20 cellular contexts compared by ENCODE assay signal in genomic region chr10:15864419-15864818, GRCh38. TPM values are rescaled to one million over a fixed set of nuclear protein-coding genes. Genes with fewer than 3 reads are reported as not detected.
DNase-seq lines count a peak whose midpoint lies in the region; FAIRE-seq and TF ChIP-seq lines count a peak whose summit lies in the region.
"Had no signal": no experiment of that assay in that cellular context is flagged by ENCODE, and none has a peak within 500 bp of the region (broad histone marks: within the 10 kb centered on the region; RNA-seq: fewer than 3 reads in every experiment).

No MANE protein-coding gene starts in this region.

- H3K36me3 ChIP-seq in bronchial epithelial cell (ENCODE audit: control insufficient read depth, insufficient read depth, low read length) = no peaks in the 10 kb centered on the region
- H3K36me3 ChIP-seq: BLaER1 treated with 17β-estradiol and CSF1 and Interleukin-3, amounts not matched to agents 10 nM and 100 nM had no signal

- no peaks in the 10 kb centered on the region for H3K27me3 ChIP-seq in bronchial epithelial cell (ENCODE audit: control insufficient read depth, insufficient read depth, low read length)
- H3K27me3 ChIP-seq: BLaER1 treated with 17β-estradiol and CSF1 and Interleukin-3, amounts not matched to agents 10 nM and 100 nM had no signal

- H3K4me3 ChIP-seq in LNCaP clone FGC (ENCODE audit: low read depth, low read length) = peak overlapping the region; percentile 2; the same call in 1 of the 2 replicates
- no peak overlapping the region for H3K4me3 ChIP-seq in bronchial epithelial cell (ENCODE audit: low read depth, low read length)
- H3K4me3 ChIP-seq: A549; BLaER1 treated with 17β-estradiol and CSF1 and Interleukin-3, amounts not matched to agents 10 nM and 100 nM had no signal

- DNase-seq in DMS53 (lab: John Stamatoyannopoulos, UW) = peak; percentile 32
- DNase-seq in DMS53 treated with DMSO at 0.1 percent for 48 hours (lab: John Stamatoyannopoulos, UW; ENCODE audit: unreplicated experiment) = no peak
- DNase-seq in NCI-H146 (lab: John Stamatoyannopoulos, UW) = peak; percentile 23
- DNase-seq in NCI-H146 treated with DMSO at 0.1 percent for 48 hours (lab: John Stamatoyannopoulos, UW; ENCODE audit: unreplicated experiment) = no peak
- peak; percentile 66 for DNase-seq in LNCaP clone FGC (ENCODE audit: low read depth)
- DNase-seq in bronchial epithelial cell (ENCODE audit: low read depth) = peak; percentile 64
- no peak for DNase-seq in NCI-H526 treated with DMSO at 0.1 percent for 48 hours (lab: John Stamatoyannopoulos, UW)
- DNase-seq in stimulated activated CD4-positive, alpha-beta T cell treated with anti-CD3 and anti-CD28 coated beads, Interleukin-4, amount 100 ng/mL, for 1 hour = no peak
- DNase-seq: AML-193; CD4-positive, alpha-beta T cell; CD8-positive, alpha-beta memory T cell; DMS 273 treated with DMSO at 0.1 percent for 48 hours; DMS79; DND-41; EL; GDM1 had no signal

- no peak for TF ChIP-seq CTCF in LNCaP clone FGC (IDR thresholded peaks at IDR 0.05; ENCODE audit: control insufficient read depth, extremely low read depth, insufficient read depth)
- TF ChIP-seq CTCF in bronchial epithelial cell (IDR thresholded peaks at IDR 0.05; ENCODE audit: insufficient read depth, low read length, severe bottlenecking) = no peak

- no peak for FAIRE-seq in bronchial epithelial cell (lab: Jason Lieb, UNC)
- FAIRE-seq: A549, GM12891, GM19239 had no signal

RNA-seq across cellular contexts. Expression of gene MINDY3, which starts 4.1 kb away (rescaled TPM):
- total RNA-seq in bronchial epithelial cell = 19.7 and 21.8 TPM in 2 replicates

Comparison
In these comparisons a context has a peak if more than half of its experiments do, and no peak if none do; other contexts are left out.
1. DNase-seq: peak in DMS53 (single experiment), NCI-H146 (single experiment), LNCaP clone FGC (single experiment) and bronchial epithelial cell (single experiment); none in DMS53 treated with DMSO at 0.1 percent for 48 hours (single experiment), NCI-H146 treated with DMSO at 0.1 percent for 48 hours (single experiment), NCI-H526 treated with DMSO at 0.1 percent for 48 hours (single experiment) and stimulated activated CD4-positive, alpha-beta T cell treated with anti-CD3 and anti-CD28 coated beads, Interleukin-4, amount 100 ng/mL, for 1 hour (single experiment).